In the genomic region with DNA sequence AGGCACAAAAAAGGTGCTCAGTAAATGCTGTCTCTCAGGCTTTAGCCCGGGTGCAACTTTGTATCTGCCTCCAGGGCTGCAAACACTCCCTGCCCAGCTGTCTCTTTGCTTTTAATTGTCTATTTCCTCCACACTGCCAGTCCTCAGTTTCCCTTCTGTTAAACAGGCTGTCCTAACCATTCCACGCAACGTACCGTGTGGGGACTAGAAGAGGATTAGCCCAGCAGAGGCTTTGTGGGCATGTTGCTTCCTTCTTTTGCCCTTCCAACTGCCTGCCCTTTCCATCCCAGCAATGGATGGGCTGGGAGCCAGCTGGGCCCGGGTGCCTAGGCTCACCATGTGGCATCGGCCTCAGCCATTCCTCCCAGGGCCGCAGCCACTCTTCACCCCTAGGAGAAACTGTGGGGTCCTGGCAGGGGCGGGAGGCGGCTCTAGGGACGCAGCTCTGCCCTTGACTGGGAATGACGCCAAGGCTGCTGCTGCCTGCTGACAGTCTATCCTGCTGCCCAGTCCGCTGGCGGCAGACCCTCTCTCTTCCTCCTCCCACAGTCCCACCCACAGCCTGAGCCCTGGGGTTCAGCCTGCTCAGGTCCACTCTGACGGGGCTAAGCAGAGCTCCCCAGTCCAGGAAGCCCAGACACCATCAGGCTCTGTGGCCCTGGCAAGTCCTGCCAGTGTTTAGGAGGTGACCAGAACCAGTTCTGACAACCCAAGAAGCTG, we compare ENCODE assay signal across 10 cellular contexts. TPM values are rescaled to one million over a fixed set of nuclear protein-coding genes. Genes with fewer than 3 reads are reported as not detected.
DNase-seq lines count a peak whose midpoint lies in the region; ATAC-seq and TF ChIP-seq lines count a peak whose summit lies in the region.
"Had no signal": no experiment of that assay in that cellular context is flagged by ENCODE, and none has a peak within 500 bp of the region (broad histone marks: within the 10 kb centered on the region; RNA-seq: fewer than 3 reads in every experiment).

No MANE protein-coding gene starts in this region.

- peaks cover 47% of the 10 kb centered on the region for H3K4me1 ChIP-seq in OCI-LY3 (ENCODE audit: low read length)
- H3K4me1 ChIP-seq: gastroesophageal sphincter had no signal

- no peak overlapping the region for H3K27ac Mint-ChIP-seq in chondrocyte (ENCODE audit: unreplicated experiment)
- H3K27ac Mint-ChIP-seq in osteocyte (ENCODE audit: unreplicated experiment): no peak overlapping the region

- no peaks in the 10 kb centered on the region for H3K4me1 Mint-ChIP-seq in chondrocyte (ENCODE audit: low read depth)
- no peaks in the 10 kb centered on the region for H3K4me1 Mint-ChIP-seq in osteocyte (ENCODE audit: unreplicated experiment)

- DNase-seq in SHP77 (lab: John Stamatoyannopoulos, UW) (peak; percentile 21 to 51), SHP77 treated with DMSO at 0.1 percent for 48 hours (lab: John Stamatoyannopoulos, UW) (no peak), chondrocyte (ENCODE audit: low spot score) (peak; percentile 85), osteocyte (ENCODE audit: extremely low spot score, unreplicated experiment) (peak; percentile 78), HEK293T (ENCODE audit: extremely low spot score) (no peak)
- DNase-seq in stimulated activated CD4-positive, alpha-beta T cell treated with anti-CD3 and anti-CD28 coated beads, Interleukin-1b, Interleukin-23, amount 100 ng/mL, for 48 hours: no peak
- DNase-seq: NCI-H1105 had no signal

- no peak overlapping the region for H3K4me3 Mint-ChIP-seq in chondrocyte (ENCODE audit: unreplicated experiment)
- no peak overlapping the region for H3K4me3 Mint-ChIP-seq in osteocyte (ENCODE audit: unreplicated experiment)

- TF ChIP-seq CTCF in OCI-LY3 (IDR thresholded peaks at IDR 0.05; ENCODE audit: low read depth, low read length) (no peak), chondrocyte (IDR thresholded peaks at IDR 0.05) (no peak), osteocyte (IDR thresholded peaks at IDR 0.05) (no peak)

- H3K36me3 Mint-ChIP-seq in chondrocyte (ENCODE audit: low read depth): no peaks in the 10 kb centered on the region
- no peaks in the 10 kb centered on the region for H3K36me3 Mint-ChIP-seq in osteocyte (ENCODE audit: unreplicated experiment)

- no peak for ATAC-seq in HG03432 (IDR thresholded peaks at IDR 0.05; ENCODE audit: unreplicated experiment)
- ATAC-seq: gastroesophageal sphincter had no signal

- peak overlapping the region; percentile 93 for H3K27ac ChIP-seq in OCI-LY3 (ENCODE audit: low read length)
- H3K27ac ChIP-seq: gastroesophageal sphincter had no signal

- peak overlapping the region; percentile 95; the same call in 1 of the 2 replicates for H3K9ac ChIP-seq in OCI-LY3 (ENCODE audit: low read length)

- H3K36me3 ChIP-seq in OCI-LY3 (replicated peaks; ENCODE audit: low read depth, low read length): peaks cover 10% of the 10 kb centered on the region
- H3K36me3 ChIP-seq: gastroesophageal sphincter had no signal

- peak overlapping the region; percentile 92 for H3K4me3 ChIP-seq in OCI-LY3 (ENCODE audit: low read length)
- H3K4me3 ChIP-seq: gastroesophageal sphincter had no signal

- CTCF ChIA-PET in HEK293T (lab: Yijun Ruan, JAX): no interaction called here

- POLR2A ChIA-PET in HEK293T (lab: Yijun Ruan, JAX): no interaction called here

- H3K9me3 ChIP-seq in OCI-LY3 (ENCODE audit: insufficient read depth, low read length): no peaks in the 10 kb centered on the region
- H3K9me3 ChIP-seq: gastroesophageal sphincter had no signal

- peak overlapping the region; percentile 94 for H3K4me2 ChIP-seq in OCI-LY3 (ENCODE audit: low read length)

- peaks cover 23% of the 10 kb centered on the region for H3K79me2 ChIP-seq in OCI-LY3 (ENCODE audit: low read length)

- H3K9me3 Mint-ChIP-seq in chondrocyte (ENCODE audit: low read depth) (no peaks in the 10 kb centered on the region), osteocyte (ENCODE audit: unreplicated experiment) (no peaks in the 10 kb centered on the region)

- no peaks in the 10 kb centered on the region for H4K20me1 ChIP-seq in OCI-LY3 (ENCODE audit: insufficient read depth, low read length)

- H3K27me3 ChIP-seq in OCI-LY3 (ENCODE audit: low read depth, low read length): no peaks in the 10 kb centered on the region

- H2AFZ ChIP-seq in OCI-LY3 (ENCODE audit: low read depth, low read length): 0 out of 2 replicates have a peak overlapping the region, but pooled peaks have one; percentile 40

- peaks cover 3% of the 10 kb centered on the region for H3K27me3 Mint-ChIP-seq in chondrocyte (ENCODE audit: low read depth)
- H3K27me3 Mint-ChIP-seq in osteocyte (ENCODE audit: unreplicated experiment): peaks cover 16% of the 10 kb centered on the region

TF ChIP-seq in HEK293T, 16 proteins besides CTCF, POLR2A, EP300 and RAD21:
- TF ChIP-seq SUZ12 (IDR thresholded peaks at IDR 0.05): no peak
- TF ChIP-seq ZNF384 (IDR thresholded peaks at IDR 0.05): no peak
- no peak for TF ChIP-seq BHLHE40 (IDR thresholded peaks at IDR 0.05; ENCODE audit: borderline replicate concordance)
- no peak for TF ChIP-seq HDGF (IDR thresholded peaks at IDR 0.05; ENCODE audit: borderline replicate concordance)
- no peak for TF ChIP-seq CTBP1 (IDR thresholded peaks at IDR 0.05; ENCODE audit: borderline replicate concordance)
- TF ChIP-seq ARNT (IDR thresholded peaks at IDR 0.05): no peak
TF ChIP-seq in HEK293T: peak in this region for 0.

RNA-seq across cellular contexts. Expression of gene LRP8, which starts 40.6 kb away (rescaled TPM):
- 7.1 to 14.5 TPM (median 8.3 TPM) in 3 replicates for total RNA-seq in chondrocyte
- total RNA-seq in osteocyte: 4.4 and 6.3 TPM in 2 replicates

Comparison
In these comparisons a context has a peak if more than half of its experiments do, and no peak if none do; other contexts are left out.
1. DNase-seq: peak in SHP77 (2 of 2), chondrocyte (single experiment) and osteocyte (single experiment); none in SHP77 treated with DMSO at 0.1 percent for 48 hours (single experiment), stimulated activated CD4-positive, alpha-beta T cell treated with anti-CD3 and anti-CD28 coated beads, Interleukin-1b, Interleukin-23, amount 100 ng/mL, for 48 hours (single experiment) and HEK293T (single experiment).